ENCODE assay signal across 8 cellular contexts in genomic region chr10:97713828-97714400, GRCh38. TPM values are rescaled to one million over a fixed set of nuclear protein-coding genes. Genes with fewer than 3 reads are reported as not detected.
DNase-seq lines count a peak whose midpoint lies in the region; ATAC-seq and TF ChIP-seq lines count a peak whose summit lies in the region.

No MANE protein-coding gene starts in this region.

- H3K4me3 Mint-ChIP-seq in CD4-positive, CD25-positive, alpha-beta regulatory T cell = peak overlapping the region; percentile 90 to 98 (median 94)

- TF ChIP-seq POLR2A in GM19193 (IDR thresholded peaks at IDR 0.05; ENCODE audit: extremely low read depth, insufficient read depth, insufficient read length) (peak; percentile 26), Peyer's patch (IDR thresholded peaks at IDR 0.05) (peak; percentile 43 to 66), gastroesophageal sphincter (IDR thresholded peaks at IDR 0.05) (peak; percentile 37 to 52), upper lobe of left lung (IDR thresholded peaks at IDR 0.05) (peak in 2 of 4 donors; percentile 34 to 53)

- peaks cover 9% of the 10 kb centered on the region for H3K4me1 ChIP-seq in CD4-positive, CD25-positive, alpha-beta regulatory T cell (ENCODE audit: control insufficient read depth, insufficient read depth, low read length, poor library complexity, severe bottlenecking)
- peaks cover 0 to 27% (median 10%) of the 10 kb centered on the region in 4 donors for H3K4me1 ChIP-seq in Peyer's patch
- H3K4me1 ChIP-seq in gastroesophageal sphincter = peaks cover 5 to 88% (median 58%) of the 10 kb centered on the region in 3 donors
- peaks cover 30 to 34% of the 10 kb centered on the region in 2 experiments for H3K4me1 ChIP-seq in neutrophil (ENCODE audit: control insufficient read depth in 1 of 2, insufficient read depth in 1 of 2, low read depth in 1 of 2, low read length in 1 of 2)
- H3K4me1 ChIP-seq in upper lobe of left lung = peaks cover 56 to 60% (median 59%) of the 10 kb centered on the region in 4 donors

- peaks cover 0 to 20% (median 7%) of the 10 kb centered on the region in 4 donors for H3K4me1 Mint-ChIP-seq in CD4-positive, CD25-positive, alpha-beta regulatory T cell

- no CpG with 5 or more reads among the region's 69 CpGs for WGBS in gastroesophageal sphincter (ENCODE audit: low coverage in 1 of 2), 2 donors
- 0 to 1% methylated on average over 11 to 38 of the region's 69 CpGs for WGBS in upper lobe of left lung, 2 donors

- no peaks in the 10 kb centered on the region for H3K36me3 Mint-ChIP-seq in CD4-positive, CD25-positive, alpha-beta regulatory T cell

- H3K27me3 ChIP-seq in CD4-positive, CD25-positive, alpha-beta regulatory T cell (ENCODE audit: control insufficient read depth, insufficient read depth, low read length) = peaks cover 10% of the 10 kb centered on the region
- no peaks in the 10 kb centered on the region for H3K27me3 ChIP-seq in Peyer's patch
- no peaks in the 10 kb centered on the region for H3K27me3 ChIP-seq in gastroesophageal sphincter
- H3K27me3 ChIP-seq in neutrophil = peaks cover 28% of the 10 kb centered on the region
- no peaks in the 10 kb centered on the region for H3K27me3 ChIP-seq in upper lobe of left lung

- H3K9me3 Mint-ChIP-seq in CD4-positive, CD25-positive, alpha-beta regulatory T cell = peaks cover 0 to 3% (median 0%) of the 10 kb centered on the region in 7 donors

- peak overlapping the region; percentile 32 for H3K4me3 ChIP-seq in CD4-positive, CD25-positive, alpha-beta regulatory T cell (ENCODE audit: low read depth, low read length)
- peak overlapping the region; percentile 56 to 75 (median 63) for H3K4me3 ChIP-seq in Peyer's patch
- peak overlapping the region; percentile 56 to 72 for H3K4me3 ChIP-seq in gastroesophageal sphincter
- peak overlapping the region; percentile 63 to 69 for H3K4me3 ChIP-seq in neutrophil (ENCODE audit: low read depth in 1 of 2, low read length in 1 of 2)
- H3K4me3 ChIP-seq in upper lobe of left lung = peak overlapping the region; percentile 42 to 72 (median 60)

- H3K9me3 ChIP-seq in CD4-positive, CD25-positive, alpha-beta regulatory T cell (ENCODE audit: control insufficient read depth in 2 of 2, low read length in 2 of 2) = no peaks in the 10 kb centered on the region
- H3K9me3 ChIP-seq in Peyer's patch = no peaks in the 10 kb centered on the region
- H3K9me3 ChIP-seq in gastroesophageal sphincter = no peaks in the 10 kb centered on the region
- H3K9me3 ChIP-seq in neutrophil = no peaks in the 10 kb centered on the region
- H3K9me3 ChIP-seq in upper lobe of left lung = no peaks in the 10 kb centered on the region

- H3K27me3 Mint-ChIP-seq in CD4-positive, CD25-positive, alpha-beta regulatory T cell = peaks cover 60% of the 10 kb centered on the region

- H3K27ac ChIP-seq in CD4-positive, CD25-positive, alpha-beta regulatory T cell (ENCODE audit: insufficient read depth, low read length, poor library complexity, severe bottlenecking) = no peak overlapping the region
- peak overlapping the region; percentile 76 to 92 (median 80) for H3K27ac ChIP-seq in Peyer's patch
- H3K27ac ChIP-seq in gastroesophageal sphincter = peak overlapping the region; percentile 97 to 99 (median 98)
- H3K27ac ChIP-seq in neutrophil = no peak overlapping the region
- H3K27ac ChIP-seq in upper lobe of left lung = peak overlapping the region; percentile 90 to 97 (median 94)

- TF ChIP-seq CTCF in Peyer's patch (IDR thresholded peaks at IDR 0.05) (peak in 3 of 6 experiments; percentile 22 to 42 (median 25)), gastroesophageal sphincter (IDR thresholded peaks at IDR 0.05) (peak in 3 of 4 experiments; percentile 11 to 48 (median 32)), neutrophil (IDR thresholded peaks at IDR 0.05) (no peak), upper lobe of left lung (IDR thresholded peaks at IDR 0.05) (peak in 4 of 6 experiments; percentile 11 to 55 (median 42))

- H3K27ac Mint-ChIP-seq in CD4-positive, CD25-positive, alpha-beta regulatory T cell = peak overlapping the region in 2 of 3 donors; percentile 60 to 93

- H3K36me3 ChIP-seq in CD4-positive, CD25-positive, alpha-beta regulatory T cell (ENCODE audit: control insufficient read depth, insufficient read depth, low read length) = no peaks in the 10 kb centered on the region
- H3K36me3 ChIP-seq in Peyer's patch (no peaks in the 10 kb centered on the region), gastroesophageal sphincter (peaks cover 0 to 10% of the 10 kb centered on the region in 2 donors), neutrophil (no peaks in the 10 kb centered on the region), upper lobe of left lung (peaks cover 0 to 10% (median 4%) of the 10 kb centered on the region in 4 donors)

- ATAC-seq in CD4-positive, CD25-positive, alpha-beta regulatory T cell (ENCODE audit: low read depth in 2 of 2) = peak; percentile 73 to 78
- ATAC-seq in HG03439 (IDR thresholded peaks at IDR 0.05; ENCODE audit: unreplicated experiment) (peak; percentile 77), gastroesophageal sphincter (peak; percentile 53), upper lobe of left lung (ENCODE audit: low FRiP score in 2 of 2) (peak; percentile 57 to 67)

- TF ChIP-seq EP300 in gastroesophageal sphincter (IDR thresholded peaks at IDR 0.05) (no peak), upper lobe of left lung (IDR thresholded peaks at IDR 0.05) (no peak)

- peak; percentile 32 to 64 (median 40) for DNase-seq in CD4-positive, CD25-positive, alpha-beta regulatory T cell
- DNase-seq in Peyer's patch = peak; percentile 46 to 86 (median 84)
- peak; percentile 55 for DNase-seq in activated naive CD4-positive, alpha-beta T cell treated with anti-CD3 and anti-CD28 coated beads, Interleukin-2, amount 50 U/mL, for 16 hours
- peak; percentile 76 to 94 for DNase-seq in upper lobe of left lung

RNA-seq across cellular contexts. Expression of gene MARVELD1, which starts 0.4 kb away (rescaled TPM):
- 0.62 TPM for total RNA-seq in CD4-positive, CD25-positive, alpha-beta regulatory T cell
- polyA plus RNA-seq in CD4-positive, CD25-positive, alpha-beta regulatory T cell = not detected
- 10 to 100 TPM in 1 of 4 donors, 1 to 10 TPM in 3; 3.5 to 10.3 (median 7.1) TPM for total RNA-seq in Peyer's patch
- total RNA-seq in gastroesophageal sphincter = 100 to 1,000 TPM in 1 of 4 donors, 10 to 100 TPM in 3; 33.8 to 126 (median 58.7) TPM
- total RNA-seq in upper lobe of left lung = 10 to 100 TPM; 18.2 to 62.7 (median 31.8) TPM

RNA-seq across cellular contexts. Expression of gene ZFYVE27, which starts 23.0 kb away (rescaled TPM):
- total RNA-seq in CD4-positive, CD25-positive, alpha-beta regulatory T cell = 86.9 TPM
- polyA plus RNA-seq in CD4-positive, CD25-positive, alpha-beta regulatory T cell = 10 to 100 TPM; 22.4 to 46.4 (median 42.6) TPM
- total RNA-seq in Peyer's patch (100 to 1,000 TPM in 1 of 4 donors, 10 to 100 TPM in 3; 61.1 to 121 (median 89.3) TPM), gastroesophageal sphincter (10 to 100 TPM in 3 of 4 donors, 1 to 10 TPM in 1; 6.7 to 24.2 (median 19.2) TPM), upper lobe of left lung (10 to 100 TPM; 20.5 to 51.3 (median 26.4) TPM)

RNA-seq across cellular contexts. Expression of gene AVPI1, which starts 26.9 kb away (rescaled TPM):
- 11.1 TPM for total RNA-seq in CD4-positive, CD25-positive, alpha-beta regulatory T cell
- 1 to 10 TPM; 1.9 to 3.2 (median 2.9) TPM for polyA plus RNA-seq in CD4-positive, CD25-positive, alpha-beta regulatory T cell
- total RNA-seq in Peyer's patch = 10 to 100 TPM; 15.7 to 66.5 (median 47.4) TPM
- 100 to 1,000 TPM in 1 of 4 donors, 10 to 100 TPM in 3; 34.2 to 136 (median 45.4) TPM for total RNA-seq in gastroesophageal sphincter
- total RNA-seq in upper lobe of left lung = 10 to 100 TPM; 25.2 to 62.5 (median 45.0) TPM

RNA-seq across cellular contexts. Expression of gene SFRP5, which starts 57.9 kb away (rescaled TPM):
- not detected for total RNA-seq in CD4-positive, CD25-positive, alpha-beta regulatory T cell
- under 1 TPM in 3 of 4 donors, not detected in 1; 0.34 to 0.93 (median 0.43) TPM for polyA plus RNA-seq in CD4-positive, CD25-positive, alpha-beta regulatory T cell
- total RNA-seq in Peyer's patch (10 to 100 TPM in 3 of 4 donors, not detected in 1; 18.0 to 67.3 (median 48.9) TPM), gastroesophageal sphincter (10 to 100 TPM; 11.9 to 34.4 (median 18.2) TPM), upper lobe of left lung (10 to 100 TPM in 1 of 6 donors, 1 to 10 TPM in 4, under 1 TPM in 1; 0.69 to 14.9 (median 3.6) TPM)

Comparison
In these comparisons a context has a peak if more than half of its experiments do, and no peak if none do; other contexts are left out.
1. H3K27ac ChIP-seq: peak in Peyer's patch (4 of 4), gastroesophageal sphincter (4 of 4) and upper lobe of left lung (4 of 4); none in CD4-positive, CD25-positive, alpha-beta regulatory T cell (single experiment) and neutrophil (single experiment).
2. Peak in every context shown above with its lines, with median percentiles within 50 percentile points of each other: ATAC-seq, DNase-seq and H3K4me3 ChIP-seq.